Comparison of ENCODE assay signal across 1 cellular context in the genomic region with DNA sequence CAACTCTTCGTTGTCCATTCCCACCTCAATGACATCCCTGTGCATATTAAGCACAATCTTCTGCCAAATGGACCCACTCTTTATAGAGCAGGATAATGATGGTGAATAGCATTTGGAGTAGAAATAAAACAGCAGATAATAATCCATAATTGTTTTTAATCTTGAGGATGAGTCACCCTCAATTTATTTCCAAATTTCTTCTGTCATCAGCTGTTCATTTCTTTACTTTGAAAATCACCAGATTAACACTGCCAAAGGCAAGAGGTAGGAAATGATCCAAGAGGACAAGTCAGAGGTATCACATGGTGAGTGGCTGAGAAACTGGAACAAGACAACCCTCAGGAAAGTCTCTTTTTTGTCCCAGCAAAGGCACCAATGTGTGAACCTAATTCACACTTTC.
TF ChIP-seq lines count a peak whose summit lies in the region.

No MANE protein-coding gene starts in this region.

TF ChIP-seq in SK-N-SH treated with all-trans-retinoic acid at 6 μM for 48 hours, 23 proteins besides CTCF, POLR2A, EP300 and RAD21 (continued from another document):
- no peak for TF ChIP-seq CREB5 (CRISPR knock-in tag; IDR thresholded peaks at IDR 0.05; ENCODE audit: low read depth)
- TF ChIP-seq, protein P1, sequence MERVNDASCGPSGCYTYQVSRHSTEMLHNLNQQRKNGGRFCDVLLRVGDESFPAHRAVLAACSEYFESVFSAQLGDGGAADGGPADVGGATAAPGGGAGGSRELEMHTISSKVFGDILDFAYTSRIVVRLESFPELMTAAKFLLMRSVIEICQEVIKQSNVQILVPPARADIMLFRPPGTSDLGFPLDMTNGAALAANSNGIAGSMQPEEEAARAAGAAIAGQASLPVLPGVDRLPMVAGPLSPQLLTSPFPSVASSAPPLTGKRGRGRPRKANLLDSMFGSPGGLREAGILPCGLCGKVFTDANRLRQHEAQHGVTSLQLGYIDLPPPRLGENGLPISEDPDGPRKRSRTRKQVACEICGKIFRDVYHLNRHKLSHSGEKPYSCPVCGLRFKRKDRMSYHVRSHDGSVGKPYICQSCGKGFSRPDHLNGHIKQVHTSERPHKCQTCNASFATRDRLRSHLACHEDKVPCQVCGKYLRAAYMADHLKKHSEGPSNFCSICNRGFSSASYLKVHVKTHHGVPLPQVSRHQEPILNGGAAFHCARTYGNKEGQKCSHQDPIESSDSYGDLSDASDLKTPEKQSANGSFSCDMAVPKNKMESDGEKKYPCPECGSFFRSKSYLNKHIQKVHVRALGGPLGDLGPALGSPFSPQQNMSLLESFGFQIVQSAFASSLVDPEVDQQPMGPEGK (CRISPR knock-in tag; IDR thresholded peaks at IDR 0.05; ENCODE audit: borderline replicate concordance): no peak
- TF ChIP-seq, protein P2, sequence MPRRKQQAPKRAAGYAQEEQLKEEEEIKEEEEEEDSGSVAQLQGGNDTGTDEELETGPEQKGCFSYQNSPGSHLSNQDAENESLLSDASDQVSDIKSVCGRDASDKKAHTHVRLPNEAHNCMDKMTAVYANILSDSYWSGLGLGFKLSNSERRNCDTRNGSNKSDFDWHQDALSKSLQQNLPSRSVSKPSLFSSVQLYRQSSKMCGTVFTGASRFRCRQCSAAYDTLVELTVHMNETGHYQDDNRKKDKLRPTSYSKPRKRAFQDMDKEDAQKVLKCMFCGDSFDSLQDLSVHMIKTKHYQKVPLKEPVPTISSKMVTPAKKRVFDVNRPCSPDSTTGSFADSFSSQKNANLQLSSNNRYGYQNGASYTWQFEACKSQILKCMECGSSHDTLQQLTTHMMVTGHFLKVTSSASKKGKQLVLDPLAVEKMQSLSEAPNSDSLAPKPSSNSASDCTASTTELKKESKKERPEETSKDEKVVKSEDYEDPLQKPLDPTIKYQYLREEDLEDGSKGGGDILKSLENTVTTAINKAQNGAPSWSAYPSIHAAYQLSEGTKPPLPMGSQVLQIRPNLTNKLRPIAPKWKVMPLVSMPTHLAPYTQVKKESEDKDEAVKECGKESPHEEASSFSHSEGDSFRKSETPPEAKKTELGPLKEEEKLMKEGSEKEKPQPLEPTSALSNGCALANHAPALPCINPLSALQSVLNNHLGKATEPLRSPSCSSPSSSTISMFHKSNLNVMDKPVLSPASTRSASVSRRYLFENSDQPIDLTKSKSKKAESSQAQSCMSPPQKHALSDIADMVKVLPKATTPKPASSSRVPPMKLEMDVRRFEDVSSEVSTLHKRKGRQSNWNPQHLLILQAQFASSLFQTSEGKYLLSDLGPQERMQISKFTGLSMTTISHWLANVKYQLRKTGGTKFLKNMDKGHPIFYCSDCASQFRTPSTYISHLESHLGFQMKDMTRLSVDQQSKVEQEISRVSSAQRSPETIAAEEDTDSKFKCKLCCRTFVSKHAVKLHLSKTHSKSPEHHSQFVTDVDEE (CRISPR knock-in tag; IDR thresholded peaks at IDR 0.05): no peak
